In the genomic region with DNA sequence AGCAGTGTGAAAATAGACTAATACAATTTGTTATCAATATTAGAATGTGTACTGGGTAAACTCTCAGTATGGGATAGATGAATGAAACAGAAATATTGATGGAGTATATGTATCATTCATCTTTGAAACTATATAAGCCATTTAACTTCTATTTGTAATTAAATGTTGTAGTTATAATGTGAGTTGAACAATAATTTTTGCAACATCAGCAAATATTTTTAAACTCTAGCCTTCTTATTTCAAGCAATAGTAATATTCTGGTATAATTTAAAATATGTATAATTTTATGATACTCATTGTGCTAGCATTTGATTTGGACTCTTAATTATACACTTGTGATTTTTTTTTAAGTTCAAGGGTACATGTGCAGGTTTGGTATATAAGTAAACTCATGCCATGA, we compare ENCODE assay signal across 22 cellular contexts. TPM values are rescaled to one million over a fixed set of nuclear protein-coding genes. Genes with fewer than 3 reads are reported as not detected.
A peak's percentile ranks its signal among the peaks of the same experiment; 100 is the strongest.
DNase-seq lines count a peak whose midpoint lies in the region; ATAC-seq, FAIRE-seq and TF ChIP-seq lines count a peak whose summit lies in the region.
"Had no signal": no experiment of that assay in that cellular context is flagged by ENCODE, and none has a peak within 500 bp of the region (broad histone marks: within the 10 kb centered on the region; RNA-seq: fewer than 3 reads in every experiment).

No MANE protein-coding gene starts in this region.

- no peak overlapping the region for H2BK15ac ChIP-seq in mesenchymal stem cell (ENCODE audit: low read depth, poor library complexity, severe bottlenecking)

- H3K27ac ChIP-seq in HepG2 (ENCODE audit: extremely low read length, insufficient read depth, low read length), result no peak overlapping the region
- H3K27ac ChIP-seq in right lobe of liver, result no peak overlapping the region
- H3K27ac ChIP-seq in K562 (ENCODE audit: extremely low read depth, low read depth, low read length), result no peak overlapping the region
- no peak overlapping the region for H3K27ac ChIP-seq in mesenchymal stem cell (ENCODE audit: low read length, poor library complexity, severe bottlenecking)
- H3K27ac ChIP-seq: 22Rv1, BLaER1 had no signal

- no peak overlapping the region for H4K8ac ChIP-seq in mesenchymal stem cell (ENCODE audit: low read length)

- H3K27me3 ChIP-seq in HepG2 (ENCODE audit: control insufficient read depth in 1 of 2, insufficient read depth in 2 of 2, low read length in 2 of 2) (no peaks in the 10 kb centered on the region), right lobe of liver (no peaks in the 10 kb centered on the region), K562 (ENCODE audit: control insufficient read depth in 2 of 2, insufficient read depth in 2 of 2, low read length in 2 of 2) (no peaks in the 10 kb centered on the region), mesenchymal stem cell (ENCODE audit: control insufficient read depth in 1 of 2, insufficient read depth in 1 of 2, low read length in 2 of 2) (no peaks in the 10 kb centered on the region)
- H3K27me3 ChIP-seq: BE2C, BLaER1 had no signal

- H3K79me1 ChIP-seq in mesenchymal stem cell (replicated peaks; ENCODE audit: low read length, poor library complexity, severe bottlenecking), result no peaks in the 10 kb centered on the region

- H3K18ac ChIP-seq in mesenchymal stem cell (ENCODE audit: low read depth in 1 of 2, low read length in 2 of 2), result no peak overlapping the region

- H3K9me3 ChIP-seq in HepG2 (ENCODE audit: low read length) (no peaks in the 10 kb centered on the region), right lobe of liver (no peaks in the 10 kb centered on the region), K562 (replicated peaks; ENCODE audit: control insufficient read depth, insufficient read depth, low read depth, low read length) (no peaks in the 10 kb centered on the region), mesenchymal stem cell (ENCODE audit: control insufficient read depth, low read length) (no peaks in the 10 kb centered on the region)
- H3K9me3 ChIP-seq: BE2C, BLaER1, Caco-2 had no signal

- TF ChIP-seq POLR2A in HepG2 (IDR thresholded peaks at IDR 0.05; ENCODE audit: insufficient read depth in 1 of 2, low read depth in 2 of 2, low read length in 2 of 2), result no peak
- no peak for TF ChIP-seq POLR2A in right lobe of liver (IDR thresholded peaks at IDR 0.05)
- no peak for TF ChIP-seq POLR2A in K562 (conservative IDR thresholded peaks at IDR 0.05)

- H3K36me3 ChIP-seq in HepG2 (replicated peaks in 1 of 2; ENCODE audit: control insufficient read depth in 1 of 2, insufficient read depth in 2 of 2, low read length in 2 of 2) (no peaks in the 10 kb centered on the region), right lobe of liver (no peaks in the 10 kb centered on the region), K562 (ENCODE audit: control insufficient read depth, insufficient read depth, low read length) (no peaks in the 10 kb centered on the region), mesenchymal stem cell (ENCODE audit: control insufficient read depth in 1 of 2, insufficient read depth in 2 of 2, low read depth in 1 of 2, low read length in 2 of 2) (no peaks in the 10 kb centered on the region)
- H3K36me3 ChIP-seq: BE2C, BLaER1 had no signal

- TF ChIP-seq RAD21 in HepG2 (CRISPR knock-in tag; IDR thresholded peaks at IDR 0.05) (no peak), K562 (CRISPR knock-in tag; conservative IDR thresholded peaks at IDR 0.05 in 1 of 2, IDR thresholded peaks at IDR 0.05 in 1 of 2) (no peak)

- H2BK120ac ChIP-seq in mesenchymal stem cell (ENCODE audit: low read depth, low read length), result no peak overlapping the region

- H2AFZ ChIP-seq in HepG2 (ENCODE audit: low read length), result no peak overlapping the region
- H2AFZ ChIP-seq in K562 (ENCODE audit: low read depth, low read length), result no peak overlapping the region
- H2AFZ ChIP-seq in mesenchymal stem cell (ENCODE audit: low read depth, low read length), result no peak overlapping the region

- BruUV-seq in HepG2 (replicated peaks; lab: Mats Ljungman, UMichigan) (no TSS peak), K562 (replicated peaks; lab: Mats Ljungman, UMichigan) (no TSS peak)

- TF ChIP-seq CTCF in HepG2 (CRISPR knock-in tag; IDR thresholded peaks at IDR 0.05) (no peak), right lobe of liver (IDR thresholded peaks at IDR 0.05) (no peak), K562 (IDR thresholded peaks at IDR 0.05 in 2 of 3, conservative IDR thresholded peaks at IDR 0.05 in 1 of 3; ENCODE audit: insufficient read depth in 2 of 3, low read depth in 1 of 3, low read length in 3 of 3) (no peak)

- no peak for TF ChIP-seq EP300 in HepG2 (IDR thresholded peaks at IDR 0.05; ENCODE audit: low read depth in 2 of 2, low read length in 2 of 2)
- no peak for TF ChIP-seq EP300 in HepG2 (CRISPR knock-in tag; IDR thresholded peaks at IDR 0.05; ENCODE audit: borderline replicate concordance)
- no peak for TF ChIP-seq EP300 in K562 (IDR thresholded peaks at IDR 0.05; ENCODE audit: low read length)

- FAIRE-seq in HepG2 (lab: Jason Lieb, UNC), result no peak
- no peak for FAIRE-seq in K562 (lab: Jason Lieb, UNC)
- FAIRE-seq: D721Med, G401.6, GM12891, GM19239 had no signal

- no peak overlapping the region for H3K23ac ChIP-seq in mesenchymal stem cell (ENCODE audit: low read length in 2 of 2)

- H2BK12ac ChIP-seq in mesenchymal stem cell (ENCODE audit: low read length in 2 of 2), result no peak overlapping the region

- H3K4me3 ChIP-seq in HepG2 (replicated peaks in 1 of 3; ENCODE audit: insufficient read depth in 1 of 3, low read depth in 2 of 3, low read length in 3 of 3) (no peak overlapping the region), right lobe of liver (no peak overlapping the region), K562 (no peak overlapping the region), mesenchymal stem cell (ENCODE audit: insufficient read depth in 1 of 2, low read depth in 1 of 2, low read length in 2 of 2) (no peak overlapping the region)
- H3K4me3 ChIP-seq: BLaER1 had no signal

- ATAC-seq in HepG2 (no peak), right lobe of liver (no peak), K562 (no peak), GM19397 (IDR thresholded peaks at IDR 0.05; ENCODE audit: unreplicated experiment) (no peak), GM21367 (IDR thresholded peaks at IDR 0.05; ENCODE audit: unreplicated experiment) (no peak)
- ATAC-seq: CD8-positive, alpha-beta T cell had no signal

- H2BK5ac ChIP-seq in mesenchymal stem cell (ENCODE audit: low read depth, low read length, poor library complexity, severe bottlenecking), result no peak overlapping the region

- H2AK5ac ChIP-seq in mesenchymal stem cell (ENCODE audit: low read length, severe bottlenecking), result no peak overlapping the region

- DNase-seq in HepG2 (ENCODE audit: low spot score), result no peak
- no peak for DNase-seq in right lobe of liver
- DNase-seq in K562 (ENCODE audit: extremely low read depth in 1 of 4, low spot score in 3 of 4), result no peak
- no peak for DNase-seq in mesenchymal stem cell
- DNase-seq in NCI-H345 (lab: John Stamatoyannopoulos, UW), result no peak
- DNase-seq: ACHN; BE2C; C1 segment of cervical spinal cord; Caco-2; Calu3; CD4-positive, alpha-beta T cell; CD8-positive, alpha-beta T cell; DMS79 treated with DMSO at 0.1 percent for 48 hours; GF-D8 had no signal

- H3K79me2 ChIP-seq in HepG2 (ENCODE audit: insufficient read depth, low read length) (no peaks in the 10 kb centered on the region), K562 (ENCODE audit: control insufficient read depth, insufficient read depth, low read length) (no peaks in the 10 kb centered on the region)

- H4K20me1 ChIP-seq in HepG2 (ENCODE audit: insufficient read depth, low read length) (no peaks in the 10 kb centered on the region), K562 (replicated peaks; ENCODE audit: control insufficient read depth, insufficient read depth, low read length) (no peaks in the 10 kb centered on the region)
- H4K20me1 ChIP-seq: BLaER1 had no signal

- H3K9ac ChIP-seq in HepG2 (ENCODE audit: insufficient read depth, low read depth, low read length), result no peak overlapping the region
- no peak overlapping the region for H3K9ac ChIP-seq in K562 (ENCODE audit: insufficient read depth in 1 of 2, low read depth in 2 of 2, low read length in 2 of 2)
- peak overlapping the region; percentile 61 for H3K9ac ChIP-seq in mesenchymal stem cell (ENCODE audit: low read length)
- H3K9ac ChIP-seq: BLaER1 had no signal

- H3K9me1 ChIP-seq in K562 (ENCODE audit: control insufficient read depth, insufficient read depth, low read length), result no peaks in the 10 kb centered on the region

- no peak overlapping the region for H3K14ac ChIP-seq in mesenchymal stem cell (ENCODE audit: low read length in 2 of 2)

- no peak overlapping the region for H4K91ac ChIP-seq in mesenchymal stem cell (ENCODE audit: low read length)

- POLR2A ChIA-PET in HepG2 (lab: Yijun Ruan, JAX), result no interaction called here
- POLR2A ChIA-PET in K562 (lab: Yijun Ruan, JAX), result no interaction called here

- no peak overlapping the region for H3K4me2 ChIP-seq in HepG2 (ENCODE audit: low read depth, low read length)
- H3K4me2 ChIP-seq in K562 (ENCODE audit: insufficient read depth, low read length), result no peak overlapping the region
- H3K4me2 ChIP-seq in mesenchymal stem cell (ENCODE audit: low read length, poor library complexity, severe bottlenecking), result no peak overlapping the region
- H3K4me2 ChIP-seq: BLaER1 had no signal

- in situ Hi-C loops in HepG2 (cut with HindIII; ENCODE audit: extremely low pct_ligation_motif_present, low pct_unique_long_range_greater_than_20kb) (no loop called here), K562 (cut with MboI) (no loop called here)

- no peaks in the 10 kb centered on the region for H3K4me1 ChIP-seq in HepG2 (ENCODE audit: insufficient read depth, low read length)
- no peaks in the 10 kb centered on the region for H3K4me1 ChIP-seq in right lobe of liver
- no peaks in the 10 kb centered on the region for H3K4me1 ChIP-seq in K562 (replicated peaks in 1 of 2; ENCODE audit: control insufficient read depth in 2 of 2, insufficient read depth in 2 of 2, low read length in 2 of 2)
- no peaks in the 10 kb centered on the region for H3K4me1 ChIP-seq in mesenchymal stem cell (ENCODE audit: control insufficient read depth, insufficient read depth, low read depth, low read length)
- H3K4me1 ChIP-seq: BE2C, BLaER1, Caco-2 had no signal

- intact Hi-C loops in HepG2 (cut with micrococcal nuclease; ENCODE audit: unreplicated experiment) (no loop called here), right lobe of liver (cut with DNase I) (no loop called here), K562 (cut with micrococcal nuclease) (no loop called here)

- H3K4ac ChIP-seq in mesenchymal stem cell (ENCODE audit: low read depth in 1 of 2, low read length in 2 of 2), result no peak overlapping the region

- CTCF ChIA-PET in HepG2 (lab: Yijun Ruan, JAX; ENCODE audit: low intra/inter-chr PET ratio, low total read pairs) (no interaction called here), K562 (lab: Yijun Ruan, JAX; ENCODE audit: low intra/inter-chr PET ratio) (no interaction called here)

RNA-seq across cellular contexts. Expression of gene RGMB, which starts 59.6 kb away (rescaled TPM):
- total RNA-seq in HepG2 (2016; rRNA removed; fragmentation: Illumina TruSeq; extraction: Trizol) (2.3 and 3.8 TPM in 2 replicates), right lobe of liver (10 to 100 TPM in 1 of 6 experiments, 1 to 10 TPM in 5; 4.5 to 10.5 (median 5.1) TPM), K562 (2014; rRNA removed) (0.08 TPM in 1 of 2 replicates, not detected in the other), K562 (2014; rRNA removed; fragmentation: Illumina TruSeq; extraction: Trizol) (not detected in 2 replicates), K562 (2015; rRNA removed; fragmentation: Illumina TruSeq; extraction: Trizol) (not detected in 2 replicates), K562 (2021) (0.31 and 0.38 TPM in 2 replicates)
- total RNA-seq in HepG2 (2016; cell fraction: cytosol; rRNA removed; fragmentation: Illumina TruSeq; extraction: Trizol; ENCODE audit: low read depth), result 0.71 and 1.1 TPM in 2 replicates
- 2.2 and 3.7 TPM in 2 replicates for total RNA-seq in HepG2 (2016; cell fraction: insoluble cytoplasmic fraction; rRNA removed; fragmentation: Illumina TruSeq; extraction: Trizol)
- 2.7 and 3.1 TPM in 2 replicates for total RNA-seq in HepG2 (2016; cell fraction: membrane; rRNA removed; fragmentation: Illumina TruSeq; extraction: Trizol)
- total RNA-seq in HepG2 (2016; cell fraction: nucleus; rRNA removed; fragmentation: Illumina TruSeq; extraction: Trizol), result 9.8 and 10.0 TPM in 2 replicates
- polyA plus RNA-seq in HepG2 (2011; rRNA removed) (3.0 and 3.1 TPM in 2 replicates), K562 (2011; rRNA removed) (not detected in 2 replicates), K562 (2014; fragmentation: Illumina TruSeq; extraction: Trizol) (not detected in 2 replicates), K562 (2014; fragmentation: Nextera tagmentation; extraction: Ambion mirVana) (not detected), K562 (2014; rRNA removed) (0.03 TPM in 1 of 2 replicates, not detected in the other)
- 1.9 and 2.8 TPM in 2 replicates for polyA plus RNA-seq in HepG2 (2011; cell fraction: cytosol; rRNA removed)
- 6.0 and 6.6 TPM in 2 replicates for polyA plus RNA-seq in HepG2 (2011; cell fraction: nucleus; rRNA removed)
- polyA plus RNA-seq in HepG2 (2012), result 2.8 and 3.5 TPM in 2 replicates
- 0.46 and 0.47 TPM in 2 replicates for polyA plus RNA-seq in HepG2 (2016; cell fraction: cytosol; fragmentation: Illumina TruSeq; extraction: Trizol; ENCODE audit: low read depth)
- 2.9 and 3.2 TPM in 2 replicates for polyA plus RNA-seq in HepG2 (2016; cell fraction: insoluble cytoplasmic fraction; fragmentation: Illumina TruSeq; extraction: Trizol; ENCODE audit: low read depth)
- 1.5 and 1.8 TPM in 2 replicates for polyA plus RNA-seq in HepG2 (2016; cell fraction: membrane; fragmentation: Illumina TruSeq; extraction: Trizol; ENCODE audit: low read depth)
- polyA plus RNA-seq in HepG2 (2016; cell fraction: nucleus; fragmentation: Illumina TruSeq; extraction: Trizol; ENCODE audit: insufficient read depth, low read depth), result 6.7 TPM in 2 replicates
- polyA minus RNA-seq in HepG2 (2011; rRNA and poly(A)+ RNA removed; ENCODE audit: low replicate concordance), result 14.2 and 28.8 TPM in 2 replicates
- 3.5 and 4.2 TPM in 2 replicates for polyA minus RNA-seq in HepG2 (2011; cell fraction: cytosol; rRNA and poly(A)+ RNA removed)
- 15.4 and 15.5 TPM in 2 replicates for polyA minus RNA-seq in HepG2 (2011; cell fraction: nucleus; rRNA and poly(A)+ RNA removed)
- total RNA-seq in K562 (2011; cell fraction: chromatin; rRNA removed; ENCODE audit: low replicate concordance), result not detected in 2 replicates
- total RNA-seq in K562 (2011; cell fraction: nucleolus; rRNA removed), result not detected in 2 replicates
- not detected in 2 replicates for total RNA-seq in K562 (2011; cell fraction: nucleoplasm; rRNA removed)
- not detected in 2 replicates for polyA plus RNA-seq in K562 (2011; cell fraction: cytosol; rRNA removed)
- polyA plus RNA-seq in K562 (2011; cell fraction: nucleus; rRNA removed), result 0.10 TPM in 1 of 2 replicates, not detected in the other
- polyA plus RNA-seq in K562 (2012), result 0.11 TPM in 1 of 2 replicates, not detected in the other
- not detected in 2 replicates for polyA minus RNA-seq in K562 (2011; rRNA and poly(A)+ RNA removed)
- not detected in 2 replicates for polyA minus RNA-seq in K562 (2011; cell fraction: cytosol; rRNA and poly(A)+ RNA removed)
- polyA minus RNA-seq in K562 (2011; cell fraction: nucleus; rRNA and poly(A)+ RNA removed), result 0.13 TPM in 1 of 2 replicates, not detected in the other
- 15.4 TPM for polyA plus RNA-seq in mesenchymal stem cell (2013, experiment 1 of 2)
- 15.8 TPM for polyA plus RNA-seq in mesenchymal stem cell (2013, experiment 2 of 2)

Comparison
In these comparisons a context has a peak if more than half of its experiments do, and no peak if none do; other contexts are left out.
1. Of the 241 proteins assayed by ChIP-seq in both HepG2 and K562: peak only in HepG2: none; only in K562: MAFG; in both: MAFF and MAFK; in neither: 238.